ENCODE assay signal across 15 cellular contexts in the genomic region with DNA sequence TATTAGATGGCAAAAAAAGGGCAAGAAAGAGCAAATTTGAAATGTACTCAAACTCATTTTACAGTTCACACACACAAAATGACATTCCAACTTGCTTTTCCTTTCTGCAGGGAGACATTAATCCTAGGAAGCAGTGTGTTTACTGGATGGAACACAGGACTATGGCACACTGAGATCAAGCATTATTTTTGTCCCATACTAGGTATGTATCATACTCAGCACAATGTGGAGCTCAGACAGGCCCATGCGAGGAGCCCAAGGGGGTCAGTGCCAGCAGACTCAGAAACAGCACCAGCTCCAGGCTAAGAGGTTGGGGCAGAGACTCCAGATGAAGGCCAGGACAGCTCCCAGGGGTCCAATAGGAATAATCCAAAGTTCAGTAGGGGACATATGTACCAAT. TPM values are rescaled to one million over a fixed set of nuclear protein-coding genes. Genes with fewer than 3 reads are reported as not detected.
"Had no signal": no experiment of that assay in that cellular context is flagged by ENCODE, and none has a peak within 500 bp of the region (broad histone marks: within the 10 kb centered on the region; RNA-seq: fewer than 3 reads in every experiment).

No MANE protein-coding gene starts in this region.

- H3K36me3 ChIP-seq: esophagus muscularis mucosa, gastrocnemius medialis, heart right ventricle, right atrium auricular region, sigmoid colon, upper lobe of left lung had no signal

- H3K4me3 ChIP-seq: dorsolateral prefrontal cortex, esophagus muscularis mucosa, gastrocnemius medialis, heart right ventricle, mucosa of descending colon, right atrium auricular region, sigmoid colon, skin epidermis, upper lobe of left lung had no signal

- H3K27ac ChIP-seq: epithelial cell of prostate had no signal

- H3K27me3 ChIP-seq: dorsolateral prefrontal cortex, esophagus muscularis mucosa, gastrocnemius medialis, heart right ventricle, right atrium auricular region, sigmoid colon, upper lobe of left lung had no signal

- DNase-seq: cortex of kidney; islet precursor cell; mammary epithelial cell; sigmoid colon; stimulated activated naive B cell treated with anti-CD40 and anti-IgM and Interleukin-4, amounts not matched to agents 10 μg/mL and 1 μg/mL and 100 μg/mL, for 72 hours had no signal

- H3K9me3 ChIP-seq: esophagus muscularis mucosa, gastrocnemius medialis, heart right ventricle, mucosa of descending colon, right atrium auricular region, sigmoid colon, upper lobe of left lung had no signal

RNA-seq across cellular contexts. Expression of a gene that starts 30.8 kb away (rescaled TPM):
- total RNA-seq: naive thymus-derived CD8-positive, alpha-beta T cell had no signal
